In the genomic region with DNA sequence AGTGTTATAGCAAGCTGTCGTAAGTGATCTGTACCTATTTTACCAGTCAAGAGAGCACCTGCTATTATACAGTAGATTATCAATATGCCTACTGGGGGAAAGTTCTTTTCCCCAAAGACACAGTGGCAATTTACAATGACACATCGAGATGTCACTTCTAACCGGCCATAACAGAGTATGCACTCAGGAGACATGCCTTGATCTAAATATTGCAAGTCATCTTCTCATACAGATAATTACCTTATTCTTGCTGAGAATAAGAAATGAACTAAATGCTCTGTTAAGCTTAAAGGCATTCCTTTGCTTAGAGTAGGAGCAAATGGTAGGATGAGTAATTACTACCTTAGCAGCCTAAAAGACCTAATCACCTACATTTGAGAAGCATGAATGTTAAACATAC, we compare ENCODE assay signal across 14 cellular contexts.
"Had no signal": no experiment of that assay in that cellular context is flagged by ENCODE, and none has a peak within 500 bp of the region (broad histone marks: within the 10 kb centered on the region; RNA-seq: fewer than 3 reads in every experiment).

No MANE protein-coding gene starts in this region.

- H3K27ac ChIP-seq: esophagus muscularis mucosa, stomach had no signal

- H3K4me3 Mint-ChIP-seq: activated naive CD4-positive, alpha-beta T cell treated with anti-CD3 and anti-CD28 coated beads, Interleukin-2, amount 10 ng/mL, durations not matched to agents 7 days and 5 days; naive thymus-derived CD8-positive, alpha-beta T cell; T-helper 17 cell had no signal

- H3K4me3 ChIP-seq: esophagus muscularis mucosa, stomach had no signal

- DNase-seq: activated CD4-positive, alpha-beta T cell treated with anti-CD3 and anti-CD28 coated beads, Interleukin-2, amount 50 U/mL, for 1 hour; activated CD4-positive, CD25-positive, alpha-beta regulatory T cell; activated CD8-positive, alpha-beta memory T cell treated with anti-CD3 and anti-CD28 coated beads for 24 hours; activated naive CD4-positive, alpha-beta T cell treated with anti-CD3 and anti-CD28 coated beads, Interleukin-2, amount 10 ng/mL, durations not matched to agents 7 days and 5 days; islet precursor cell; left ventricle myocardium superior; mesenchymal stem cell; naive thymus-derived CD8-positive, alpha-beta T cell; right cardiac atrium; small intestine; stomach; T-helper 17 cell had no signal

- H3K4me1 Mint-ChIP-seq: activated naive CD4-positive, alpha-beta T cell treated with anti-CD3 and anti-CD28 coated beads, Interleukin-2, amount 10 ng/mL, durations not matched to agents 7 days and 5 days had no signal

- H3K9me3 Mint-ChIP-seq: activated naive CD4-positive, alpha-beta T cell treated with anti-CD3 and anti-CD28 coated beads, Interleukin-2, amount 10 ng/mL, durations not matched to agents 7 days and 5 days; activated T-helper 2 cell treated with anti-CD3 and anti-CD28 coated beads, Interferon-gamma antibody, Interleukin-2, Interleukin-4, amounts not matched to agents 10 μg/mL and 5 μg/mL and 100 μg/mL, durations not matched to agents 14 hours and 24 hours and 36 hours; naive thymus-derived CD8-positive, alpha-beta T cell had no signal

- H3K27me3 Mint-ChIP-seq: activated naive CD4-positive, alpha-beta T cell treated with anti-CD3 and anti-CD28 coated beads, Interleukin-2, amount 10 ng/mL, durations not matched to agents 7 days and 5 days; naive thymus-derived CD8-positive, alpha-beta T cell; T-helper 17 cell had no signal

- ATAC-seq: left ventricle myocardium superior; naive thymus-derived CD8-positive, alpha-beta T cell; right cardiac atrium; T-helper 17 cell had no signal

- H3K27me3 ChIP-seq: esophagus muscularis mucosa, stomach had no signal

- H3K27ac Mint-ChIP-seq: activated naive CD4-positive, alpha-beta T cell treated with anti-CD3 and anti-CD28 coated beads, Interleukin-2, amount 10 ng/mL, durations not matched to agents 7 days and 5 days; activated T-helper 2 cell treated with anti-CD3 and anti-CD28 coated beads, Interferon-gamma antibody, Interleukin-2, Interleukin-4, amounts not matched to agents 10 μg/mL and 5 μg/mL and 100 μg/mL, durations not matched to agents 14 hours and 24 hours and 36 hours; T-helper 17 cell had no signal

- H3K9me3 ChIP-seq: esophagus muscularis mucosa, stomach had no signal
